18 cellular contexts compared by ENCODE assay signal in genomic region chr4:8710946-8711345, GRCh38.
"Had no signal": no experiment of that assay in that cellular context is flagged by ENCODE, and none has a peak within 500 bp of the region (broad histone marks: within the 10 kb centered on the region; RNA-seq: fewer than 3 reads in every experiment).

No MANE protein-coding gene starts in this region.

- DNase-seq: activated CD4-positive, alpha-beta memory T cell treated with anti-CD3 and anti-CD28 coated beads for 36 hours; activated naive CD4-positive, alpha-beta T cell; activated naive CD8-positive, alpha-beta T cell treated with anti-CD3 and anti-CD28 coated beads, Interleukin-2, amount 50 U/mL, for 24 hours; activated T-cell treated with anti-CD3 and anti-CD28 coated beads, Interleukin-2, amount 50 U/mL, for 72 hours; dermis blood vessel endothelial cell; immature natural killer cell; left colon; mammary epithelial cell; naive thymus-derived CD4-positive, alpha-beta T cell; right cardiac atrium; T-helper 9 cell had no signal

- H3K4me3 Mint-ChIP-seq: activated CD4-positive, alpha-beta memory T cell treated with anti-CD3 and anti-CD28 coated beads for 36 hours; activated naive CD8-positive, alpha-beta T cell treated with anti-CD3 and anti-CD28 coated beads, Interleukin-2, amount 50 U/mL, for 24 hours; activated T-cell treated with anti-CD3 and anti-CD28 coated beads, Interleukin-2, amount 50 U/mL, for 72 hours; immature natural killer cell; naive thymus-derived CD4-positive, alpha-beta T cell; stimulated activated naive CD8-positive, alpha-beta T cell treated with anti-CD3 and anti-CD28 coated beads, Interleukin-15, Interleukin-2, amounts not matched to agents 100 ng/mL and 50 ng/mL, for 24 hours had no signal

- H3K27me3 ChIP-seq: ascending aorta had no signal

- ATAC-seq: activated naive CD8-positive, alpha-beta T cell treated with anti-CD3 and anti-CD28 coated beads, Interleukin-2, amount 50 U/mL, for 24 hours; activated T-cell treated with anti-CD3 and anti-CD28 coated beads, Interleukin-2, amount 50 U/mL, for 72 hours; left colon; mucosa of descending colon; right cardiac atrium had no signal

- H3K4me3 ChIP-seq: ascending aorta, breast epithelium, mucosa of descending colon, smooth muscle cell, suprapubic skin had no signal

- H3K27ac Mint-ChIP-seq: activated CD4-positive, alpha-beta memory T cell treated with anti-CD3 and anti-CD28 coated beads for 36 hours; activated naive CD8-positive, alpha-beta T cell treated with anti-CD3 and anti-CD28 coated beads, Interleukin-2, amount 50 U/mL, for 24 hours; activated T-cell treated with anti-CD3 and anti-CD28 coated beads, Interleukin-2, amount 50 U/mL, for 72 hours; immature natural killer cell; naive thymus-derived CD4-positive, alpha-beta T cell; progenitor cell of endocrine pancreas; stimulated activated naive CD8-positive, alpha-beta T cell treated with anti-CD3 and anti-CD28 coated beads, Interleukin-15, Interleukin-2, amounts not matched to agents 100 ng/mL and 50 ng/mL, for 24 hours had no signal

- H3K4me1 Mint-ChIP-seq: activated naive CD8-positive, alpha-beta T cell treated with anti-CD3 and anti-CD28 coated beads, Interleukin-2, amount 50 U/mL, for 24 hours; immature natural killer cell; naive thymus-derived CD4-positive, alpha-beta T cell had no signal

- H3K4me1 ChIP-seq: ascending aorta, breast epithelium, suprapubic skin had no signal

- H3K27ac ChIP-seq: ascending aorta, breast epithelium, suprapubic skin had no signal

- H3K27me3 Mint-ChIP-seq: activated CD4-positive, alpha-beta memory T cell treated with anti-CD3 and anti-CD28 coated beads for 36 hours; activated naive CD8-positive, alpha-beta T cell treated with anti-CD3 and anti-CD28 coated beads, Interleukin-2, amount 50 U/mL, for 24 hours had no signal

- H3K36me3 Mint-ChIP-seq: immature natural killer cell had no signal

- H3K36me3 ChIP-seq: ascending aorta, breast epithelium, suprapubic skin had no signal
